In the genomic region with DNA sequence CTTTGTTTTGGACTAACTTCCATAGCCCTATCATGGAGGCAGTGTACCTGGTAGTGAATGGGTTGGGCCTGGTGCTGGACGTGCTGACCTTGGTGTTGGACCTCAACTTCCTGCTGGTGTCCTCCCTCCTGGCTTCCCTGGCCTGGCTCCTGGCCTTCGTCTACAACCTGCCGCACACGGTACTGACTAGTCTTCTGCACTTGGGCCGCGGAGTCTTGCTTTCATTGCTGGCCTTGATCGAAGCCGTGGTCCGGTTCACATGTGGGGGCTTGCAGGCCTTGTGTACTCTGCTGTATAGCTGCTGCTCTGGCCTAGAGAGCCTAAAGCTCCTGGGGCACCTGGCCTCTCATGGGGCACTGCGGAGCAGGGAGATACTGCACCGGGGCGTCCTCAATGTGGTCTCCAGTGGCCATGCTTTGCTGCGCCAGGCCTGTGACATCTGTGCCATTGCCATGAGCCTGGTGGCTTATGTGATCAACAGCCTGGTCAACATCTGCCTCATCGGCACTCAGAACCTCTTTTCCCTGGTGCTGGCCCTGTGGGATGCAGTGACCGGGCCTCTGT, we compare ENCODE assay signal across 9 cellular contexts. TPM values are rescaled to one million over a fixed set of nuclear protein-coding genes. Genes with fewer than 3 reads are reported as not detected.
DNase-seq lines count a peak whose midpoint lies in the region; ATAC-seq and TF ChIP-seq lines count a peak whose summit lies in the region.
"Had no signal": no experiment of that assay in that cellular context is flagged by ENCODE, and none has a peak within 500 bp of the region (broad histone marks: within the 10 kb centered on the region; RNA-seq: fewer than 3 reads in every experiment).

No MANE protein-coding gene starts in this region.

- H3K9me3 Mint-ChIP-seq in activated T-cell treated with anti-CD3 and anti-CD28 coated beads, Interleukin-2, amount 50 U/mL, for 4 hours = no peaks in the 10 kb centered on the region

- WGBS in lower leg skin, 2 donors = 65 to 72% methylated on average over 10 to 14 of the region's 15 CpGs
- 66 to 69% methylated on average over 14 of the region's 15 CpGs for WGBS in tibial nerve, 2 donors

- peak overlapping the region; percentile 99 for H3K4me3 Mint-ChIP-seq in activated T-cell treated with anti-CD3 and anti-CD28 coated beads, Interleukin-2, amount 50 U/mL, for 4 hours

- intact Hi-C loops in lower leg skin (cut with DNase I; ENCODE audit: low total_unique reads) = no loop called here

- DNase-seq in activated T-cell treated with anti-CD3 and anti-CD28 coated beads, Interleukin-2, amount 50 U/mL, for 4 hours = no peak
- DNase-seq in activated T-cell treated with anti-CD3 and anti-CD28 coated beads, Interleukin-2, amount 50 U/mL, for 1 hour = no peak
- no peak for DNase-seq in astrocyte of the spinal cord (ENCODE audit: low read depth, low spot score)
- no peak for DNase-seq in lower leg skin (ENCODE audit: low spot score in 2 of 2)
- no peak for DNase-seq in tibial nerve (ENCODE audit: low spot score in 2 of 2)
- no peak for DNase-seq in pons (ENCODE audit: low spot score)
- no peak for DNase-seq in germinal center (ENCODE audit: low spot score)
- no peak for DNase-seq in NCI-H146 (lab: John Stamatoyannopoulos, UW)
- DNase-seq: DMS79 had no signal

- peaks cover 36% of the 10 kb centered on the region for H3K4me1 Mint-ChIP-seq in activated T-cell treated with anti-CD3 and anti-CD28 coated beads, Interleukin-2, amount 50 U/mL, for 4 hours (ENCODE audit: low read depth)

- no peak for TF ChIP-seq EP300 in tibial nerve (IDR thresholded peaks at IDR 0.05)

- in situ Hi-C loops in astrocyte of the spinal cord (cut with HindIII; ENCODE audit: low sequenced_read_pairs) = no loop called here

- H3K4me1 ChIP-seq in tibial nerve = peaks cover 0 to 58% (median 30%) of the 10 kb centered on the region in 4 donors

- ATAC-seq in activated T-cell treated with anti-CD3 and anti-CD28 coated beads, Interleukin-2, amount 50 U/mL, for 4 hours = no peak

- peaks cover 0 to 23% (median 0%) of the 10 kb centered on the region in 3 donors for H3K36me3 ChIP-seq in tibial nerve

- TF ChIP-seq POLR2A in lower leg skin (IDR thresholded peaks at IDR 0.05) = no peak
- no peak for TF ChIP-seq POLR2A in tibial nerve (IDR thresholded peaks at IDR 0.05)

- H3K27me3 ChIP-seq in tibial nerve = no peaks in the 10 kb centered on the region

- peak overlapping the region; percentile 65 for H3K4me3 ChIP-seq in astrocyte of the spinal cord (ENCODE audit: low read depth, low read length)
- peak overlapping the region; percentile 65 for H3K4me3 ChIP-seq in lower leg skin (ENCODE audit: low read depth, poor library complexity, severe bottlenecking)
- peak overlapping the region; percentile 75 to 88 (median 82) for H3K4me3 ChIP-seq in tibial nerve

- peak overlapping the region; percentile 83 to 94 (median 88) for H3K27ac ChIP-seq in tibial nerve

- H3K27me3 Mint-ChIP-seq in activated T-cell treated with anti-CD3 and anti-CD28 coated beads, Interleukin-2, amount 50 U/mL, for 4 hours (ENCODE audit: low read depth) = peaks cover 14% of the 10 kb centered on the region

- TF ChIP-seq CTCF in astrocyte of the spinal cord (IDR thresholded peaks at IDR 0.05; ENCODE audit: low read depth, low read length) (no peak), lower leg skin (IDR thresholded peaks at IDR 0.05) (no peak), tibial nerve (IDR thresholded peaks at IDR 0.05) (no peak)

- H3K36me3 Mint-ChIP-seq in activated T-cell treated with anti-CD3 and anti-CD28 coated beads, Interleukin-2, amount 50 U/mL, for 4 hours (ENCODE audit: insufficient read depth) = peaks cover 2% of the 10 kb centered on the region

- no peaks in the 10 kb centered on the region for H3K9me3 ChIP-seq in tibial nerve

RNA-seq across cellular contexts. Expression of gene RNF26, which starts 0.8 kb away (rescaled TPM):
- total RNA-seq in activated T-cell treated with anti-CD3 and anti-CD28 coated beads, Interleukin-2, amount 50 U/mL, for 4 hours = 10 to 100 TPM; 18.6 to 20.7 (median 18.9) TPM
- total RNA-seq in lower leg skin (10 to 100 TPM in 3 of 4 donors, 1 to 10 TPM in 1; 6.7 to 16.8 (median 13.1) TPM), tibial nerve (10 to 100 TPM; 13.8 to 19.2 (median 15.9) TPM)

RNA-seq across cellular contexts. Expression of gene C1QTNF5, which starts 5.5 kb away (rescaled TPM):
- not detected for total RNA-seq in activated T-cell treated with anti-CD3 and anti-CD28 coated beads, Interleukin-2, amount 50 U/mL, for 4 hours
- total RNA-seq in lower leg skin (10 to 100 TPM in 1 of 4 donors, 1 to 10 TPM in 3; 4.2 to 14.3 (median 8.6) TPM), tibial nerve (10 to 100 TPM; 12.5 to 55.2 (median 34.1) TPM)

RNA-seq across cellular contexts. Expression of gene MFRP, which starts 11.3 kb away (rescaled TPM):
- not detected for total RNA-seq in activated T-cell treated with anti-CD3 and anti-CD28 coated beads, Interleukin-2, amount 50 U/mL, for 4 hours
- total RNA-seq in lower leg skin (not detected), tibial nerve (under 1 TPM in 1 of 4 donors, not detected in 3; 0.44 TPM)

RNA-seq across cellular contexts. Expression of gene MCAM, which starts 18.2 kb away (rescaled TPM):
- 1 to 10 TPM in 2 of 3 donors, under 1 TPM in 1; 0.96 to 3.2 (median 2.1) TPM for total RNA-seq in activated T-cell treated with anti-CD3 and anti-CD28 coated beads, Interleukin-2, amount 50 U/mL, for 4 hours
- total RNA-seq in lower leg skin (100 to 1,000 TPM; 103 to 198 (median 183) TPM), tibial nerve (1,000 to 10,000 TPM in 1 of 4 donors, 100 to 1,000 TPM in 3; 612 to 1,198 (median 830) TPM)

RNA-seq across cellular contexts. Expression of gene USP2, which starts 46.3 kb away (rescaled TPM):
- total RNA-seq in activated T-cell treated with anti-CD3 and anti-CD28 coated beads, Interleukin-2, amount 50 U/mL, for 4 hours = under 1 TPM; 0.19 to 0.53 (median 0.37) TPM
- total RNA-seq in lower leg skin (10 to 100 TPM; 15.0 to 35.6 (median 18.1) TPM), tibial nerve (10 to 100 TPM in 2 of 4 donors, 1 to 10 TPM in 2; 2.1 to 18.4 (median 11.6) TPM)

Comparison
In these comparisons a context has a peak if more than half of its experiments do, and no peak if none do; other contexts are left out.
1. RNA of gene C1QTNF5, which starts 5.5 kb away (total RNA-seq): 12.5 to 55.2 TPM in tibial nerve and 4.2 to 14.3 TPM in lower leg skin; not detected in activated T-cell treated with anti-CD3 and anti-CD28 coated beads, Interleukin-2, amount 50 U/mL, for 4 hours; every median in the first group is over 4 times any median in the second.
2. Peak in every context shown above with its lines, with median percentiles within 50 percentile points of each other: H3K4me3 ChIP-seq.